Comparison of ENCODE assay signal across 8 cellular contexts in the genomic region with DNA sequence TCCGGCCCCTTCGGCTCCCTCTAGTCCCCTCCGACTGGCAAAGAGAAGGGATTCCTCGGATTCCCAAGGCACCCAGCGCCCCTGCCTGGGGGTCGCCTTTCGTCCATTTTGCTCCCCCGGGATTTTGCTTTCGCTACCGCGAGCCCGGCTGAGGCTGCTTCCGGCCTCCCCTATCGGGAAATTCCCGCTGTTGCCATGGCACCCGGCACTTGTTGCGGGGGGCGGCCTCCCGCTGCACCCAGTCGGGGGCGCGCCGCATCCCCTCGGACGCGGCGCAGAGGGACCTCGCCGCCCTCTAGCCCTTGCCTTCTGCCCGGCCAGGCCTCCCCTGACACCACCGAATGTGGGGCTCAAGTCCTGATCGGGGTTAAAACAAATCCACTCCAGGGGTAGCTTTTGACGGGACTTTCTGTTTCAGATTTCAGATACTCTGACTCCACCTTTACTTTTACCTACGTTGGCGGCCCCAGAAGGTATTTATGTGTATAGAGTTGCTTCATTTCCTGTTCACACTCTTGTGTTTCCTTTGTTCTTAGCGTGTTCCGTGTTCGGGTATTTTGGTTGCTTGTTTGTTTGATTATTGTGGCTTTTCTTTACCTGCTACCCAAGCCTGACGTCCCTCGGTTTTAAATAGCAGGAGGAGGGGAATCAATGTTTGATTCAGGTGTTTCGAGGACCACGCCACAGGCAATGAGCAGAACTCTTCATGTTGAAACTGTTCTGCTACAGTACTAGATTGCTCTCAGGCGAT. TPM values are rescaled to one million over a fixed set of nuclear protein-coding genes. Genes with fewer than 3 reads are reported as not detected.
DNase-seq lines count a peak whose midpoint lies in the region; ATAC-seq and TF ChIP-seq lines count a peak whose summit lies in the region.

No MANE protein-coding gene starts in this region.

- H3K4me1 ChIP-seq in neuron (ENCODE audit: insufficient read depth, low read length) (peaks cover 6% of the 10 kb centered on the region), suprapubic skin (peaks cover 26% of the 10 kb centered on the region)

- DNase-seq in Ammon's horn (ENCODE audit: low spot score) = peak; percentile 55
- DNase-seq in NK-92 treated with Interleukin-12 subunit alpha and Interleukin-12 subunit beta, amount 100 ng/mL, for 24 hours (lab: John Stamatoyannopoulos, UW) = peak; percentile 82
- DNase-seq in activated T-cell treated with anti-CD3 and anti-CD28 coated beads, Interleukin-2, amount 50 U/mL, for 48 hours = peak; percentile 89 to 92
- DNase-seq in fibroblast of pulmonary artery (ENCODE audit: low read depth) = peak; percentile 35
- DNase-seq in suprapubic skin (ENCODE audit: low spot score in 2 of 2) = peak; percentile 76 to 82

- no peaks in the 10 kb centered on the region for H3K9me3 ChIP-seq in neuron (ENCODE audit: low read length)
- H3K9me3 ChIP-seq in suprapubic skin = no peaks in the 10 kb centered on the region

- WGBS in suprapubic skin = under 1% methylated on average over 39 of the region's 43 CpGs

- H2AFZ ChIP-seq in neuron (ENCODE audit: low read depth, low read length) = peak overlapping the region; percentile 81

- no peaks in the 10 kb centered on the region for H3K36me3 ChIP-seq in neuron (ENCODE audit: insufficient read depth, low read length)
- no peaks in the 10 kb centered on the region for H3K36me3 ChIP-seq in suprapubic skin

- peak; percentile 91 for ATAC-seq in GM18907 (IDR thresholded peaks at IDR 0.05; ENCODE audit: unreplicated experiment)
- peak; percentile 82 for ATAC-seq in HG03135 (IDR thresholded peaks at IDR 0.05; ENCODE audit: unreplicated experiment)

- H3K27me3 ChIP-seq in neuron (ENCODE audit: insufficient read depth, low read length) (peaks cover 3% of the 10 kb centered on the region), suprapubic skin (no peaks in the 10 kb centered on the region)

- H3K4me3 ChIP-seq in fibroblast of pulmonary artery (replicated peaks; ENCODE audit: low read depth, low read length) (peak overlapping the region; percentile 72), neuron (ENCODE audit: low read length) (peak overlapping the region; percentile 94), suprapubic skin (peak overlapping the region; percentile 99)

- no peak for TF ChIP-seq EP300 in suprapubic skin (IDR thresholded peaks at IDR 0.05)

- no peak for TF ChIP-seq POLR2A in suprapubic skin (IDR thresholded peaks at IDR 0.05)

- H3K27ac ChIP-seq in suprapubic skin = peak overlapping the region; percentile 88

- TF ChIP-seq CTCF in fibroblast of pulmonary artery (IDR thresholded peaks at IDR 0.05; ENCODE audit: low read length, missing control alignments) (no peak), suprapubic skin (IDR thresholded peaks at IDR 0.05) (no peak)

RNA-seq across cellular contexts. Expression of gene PARP8, which starts 1.4 kb away (rescaled TPM):
- 10 to 100 TPM in 3 of 4 donors, 1 to 10 TPM in 1; 9.7 to 18.0 (median 13.2) TPM for total RNA-seq in suprapubic skin

Comparison
In these comparisons a context has a peak if more than half of its experiments do, and no peak if none do; other contexts are left out.
1. Peak in every context shown above with its lines: DNase-seq, ATAC-seq, H3K4me3 ChIP-seq and H3K27ac ChIP-seq.
2. DNase-seq: peak in every context shown above with its lines; median percentile 90 in activated T-cell treated with anti-CD3 and anti-CD28 coated beads, Interleukin-2, amount 50 U/mL, for 48 hours; 82 in NK-92 treated with Interleukin-12 subunit alpha and Interleukin-12 subunit beta, amount 100 ng/mL, for 24 hours; 79 in suprapubic skin; 55 in Ammon's horn; 35 in fibroblast of pulmonary artery.